In genomic region chr1:24506706-24507422, GRCh38 we compare ENCODE assay signal across 2 cellular contexts.
TF ChIP-seq lines count a peak whose summit lies in the region.

No MANE protein-coding gene starts in this region.

TF ChIP-seq in GM23338, 12 proteins besides CTCF, POLR2A, EP300 and RAD21:
- TF ChIP-seq EZH2phosphoT487 (IDR thresholded peaks at IDR 0.05; ENCODE audit: unreplicated experiment) (no peak), NANOG (IDR thresholded peaks at IDR 0.05; ENCODE audit: borderline replicate concordance) (no peak), CREB1 (CRISPR knock-in tag; IDR thresholded peaks at IDR 0.05; ENCODE audit: low read depth) (no peak)

TF ChIP-seq in K562, 482 proteins besides CTCF, POLR2A, EP300 and RAD21:
- no peak for TF ChIP-seq ZBTB2 (IDR thresholded peaks at IDR 0.05)
- peak; percentile 96 for TF ChIP-seq TFE3 (CRISPR knock-in tag; IDR thresholded peaks at IDR 0.05)
- no peak for TF ChIP-seq FOXK2 (conservative IDR thresholded peaks at IDR 0.05 in 1 of 2, IDR thresholded peaks at IDR 0.05 in 1 of 2; ENCODE audit: low read depth in 2 of 2)
- peak; percentile 73 for TF ChIP-seq USF1 (CRISPR knock-in tag; IDR thresholded peaks at IDR 0.05)
- TF ChIP-seq ZNF408 (CRISPR knock-in tag; IDR thresholded peaks at IDR 0.05; ENCODE audit: low read depth), result no peak
- no peak for TF ChIP-seq ZNF518B (CRISPR knock-in tag; IDR thresholded peaks at IDR 0.05)
- no peak for TF ChIP-seq CCAR2 (IDR thresholded peaks at IDR 0.05; ENCODE audit: low read depth, low read length)
- TF ChIP-seq BHLHE40 (IDR thresholded peaks at IDR 0.05; ENCODE audit: low read length), result peak; percentile 73
- TF ChIP-seq USF2 (CRISPR knock-in tag; IDR thresholded peaks at IDR 0.05), result peak; percentile 81
- peak; percentile 89 for TF ChIP-seq RAD51 (IDR thresholded peaks at IDR 0.05; ENCODE audit: borderline replicate concordance, low read depth)
- TF ChIP-seq MNT (conservative IDR thresholded peaks at IDR 0.05), result no peak
- TF ChIP-seq CBFA2T2 (conservative IDR thresholded peaks at IDR 0.05), result peak; percentile 62
- peak; percentile 89 for TF ChIP-seq TOE1 (IDR thresholded peaks at IDR 0.05; ENCODE audit: borderline replicate concordance)
- no peak for TF ChIP-seq TOE1 (CRISPR knock-in tag; IDR thresholded peaks at IDR 0.05; ENCODE audit: borderline replicate concordance, low read depth)
- no peak for TF ChIP-seq ZNF263 (CRISPR knock-in tag; IDR thresholded peaks at IDR 0.05; ENCODE audit: borderline replicate concordance)
- TF ChIP-seq BCL6 (CRISPR knock-in tag; IDR thresholded peaks at IDR 0.05), result no peak
TF ChIP-seq in K562: peak in this region for 7.
